12 cellular contexts compared by ENCODE assay signal in genomic region chr16:69448470-69449193, GRCh38. TPM values are rescaled to one million over a fixed set of nuclear protein-coding genes. Genes with fewer than 3 reads are reported as not detected.
DNase-seq lines count a peak whose midpoint lies in the region; ATAC-seq, FAIRE-seq and TF ChIP-seq lines count a peak whose summit lies in the region.
"Had no signal": no experiment of that assay in that cellular context is flagged by ENCODE, and none has a peak within 500 bp of the region (broad histone marks: within the 10 kb centered on the region; RNA-seq: fewer than 3 reads in every experiment).

No MANE protein-coding gene starts in this region.

- peaks cover 22 to 55% (median 36%) of the 10 kb centered on the region in 4 donors for H3K4me1 ChIP-seq in esophagus muscularis mucosa
- H3K4me1 ChIP-seq in pancreas: peaks cover 8 to 17% (median 15%) of the 10 kb centered on the region in 3 donors

- intact Hi-C loops in esophagus muscularis mucosa (cut with DNase I): no loop called here
- intact Hi-C loops in pancreas (cut with DNase I): no loop called here

- 45% methylated on average over 3 of the region's 3 CpGs for WGBS in esophagus muscularis mucosa
- WGBS in pancreas, 2 donors: 45 to 50% methylated on average over 3 of the region's 3 CpGs

- H3K27me3 ChIP-seq in esophagus muscularis mucosa: no peaks in the 10 kb centered on the region
- no peaks in the 10 kb centered on the region for H3K27me3 ChIP-seq in pancreas

- FAIRE-seq in pancreas (lab: Jason Lieb, UNC): no peak

- DNase-seq in EH (ENCODE audit: low read depth) (peak; percentile 78), NCI-H2227 treated with DMSO at 0.1 percent for 48 hours (lab: John Stamatoyannopoulos, UW) (peak; percentile 64), esophagus muscularis mucosa (ENCODE audit: extremely low spot score) (no peak), pancreas (no peak), GM13977 (ENCODE audit: low spot score) (no peak), DMS114 treated with DMSO at 0.1 percent for 48 hours (lab: John Stamatoyannopoulos, UW; ENCODE audit: unreplicated experiment) (no peak), mucosa of gallbladder (ENCODE audit: low spot score) (no peak)
- no peak for DNase-seq in stimulated activated CD4-positive, alpha-beta T cell treated with anti-CD3 and anti-CD28 coated beads, Interleukin-1b, Interleukin-23, amount 100 ng/mL, for 48 hours
- DNase-seq: activated CD4-positive, alpha-beta T cell treated with anti-CD3 and anti-CD28 coated beads, Interleukin-2, amount 10 ng/mL, durations not matched to agents 7 days and 5 days; effector CD4-positive, alpha-beta T cell; naive B cell; stimulated activated CD8-positive, alpha-beta memory T cell treated with anti-CD3 and anti-CD28 coated beads, Interleukin-4, amount 100 ng/mL, for 48 hours had no signal

- H3K27ac ChIP-seq in esophagus muscularis mucosa (replicated peaks in 1 of 4) (peak overlapping the region; percentile 43 to 66 (median 48)), pancreas (peak overlapping the region in 2 of 4 donors; percentile 48 to 59)

- H3K36me3 ChIP-seq in esophagus muscularis mucosa (peaks cover 0 to 15% (median 9%) of the 10 kb centered on the region in 4 donors), pancreas (no peaks in the 10 kb centered on the region)

- no peaks in the 10 kb centered on the region for H3K9me3 ChIP-seq in esophagus muscularis mucosa
- H3K9me3 ChIP-seq in pancreas: no peaks in the 10 kb centered on the region

- H3K4me3 ChIP-seq in esophagus muscularis mucosa (no peak overlapping the region), pancreas (no peak overlapping the region)

- peak; percentile 67 to 92 (median 90) for ATAC-seq in pancreas

- no peak for TF ChIP-seq POLR2A in esophagus muscularis mucosa (IDR thresholded peaks at IDR 0.05; ENCODE audit: low read depth)

- TF ChIP-seq EP300 in esophagus muscularis mucosa (IDR thresholded peaks at IDR 0.05): no peak

- TF ChIP-seq CTCF in esophagus muscularis mucosa (IDR thresholded peaks at IDR 0.05) (no peak), pancreas (IDR thresholded peaks at IDR 0.05) (no peak), GM13977 (IDR thresholded peaks at IDR 0.05; ENCODE audit: extremely low read depth, insufficient read depth, missing control alignments) (no peak)

- in situ Hi-C loops in GM13977 (cut with MboI; ENCODE audit: low pct_unique_long_range_greater_than_20kb, low sequenced_read_pairs, unreplicated experiment): no loop called here

RNA-seq across cellular contexts. Expression of gene CYB5B, which starts 24.2 kb away (rescaled TPM):
- total RNA-seq in esophagus muscularis mucosa (10 to 100 TPM; 26.7 to 31.2 (median 29.1) TPM), pancreas (10 to 100 TPM; 18.1 to 38.1 (median 25.0) TPM), mucosa of gallbladder (84.7 TPM)
- polyA plus RNA-seq in pancreas: 10 to 100 TPM; 16.0 to 24.8 TPM

Comparison
In these comparisons a context has a peak if more than half of its experiments do, and no peak if none do; other contexts are left out.
1. DNase-seq: peak in EH (single experiment) and NCI-H2227 treated with DMSO at 0.1 percent for 48 hours (single experiment); none in esophagus muscularis mucosa (single experiment), pancreas (0 of 6), GM13977 (single experiment), DMS114 treated with DMSO at 0.1 percent for 48 hours (single experiment), stimulated activated CD4-positive, alpha-beta T cell treated with anti-CD3 and anti-CD28 coated beads, Interleukin-1b, Interleukin-23, amount 100 ng/mL, for 48 hours (single experiment) and mucosa of gallbladder (single experiment).